Comparison of ENCODE assay signal across 13 cellular contexts in the genomic region with DNA sequence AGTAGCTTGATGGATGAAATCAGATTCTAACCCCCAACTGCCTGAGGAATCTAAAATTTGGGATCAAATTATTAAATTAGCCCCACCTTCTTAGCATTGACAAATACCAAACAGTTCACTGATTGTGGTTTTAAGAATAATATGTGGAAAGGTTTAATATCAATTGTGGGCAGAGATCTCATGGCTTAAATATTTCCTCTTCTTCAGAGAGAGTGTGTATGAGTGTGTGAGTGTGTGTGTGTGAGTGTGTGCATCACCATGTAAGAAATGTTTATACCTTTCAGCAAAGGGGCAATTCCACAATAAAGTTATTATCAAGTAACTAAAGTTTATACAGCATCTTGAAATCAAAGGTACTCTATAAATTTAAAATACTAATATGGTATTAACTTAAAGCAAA. TPM values are rescaled to one million over a fixed set of nuclear protein-coding genes. Genes with fewer than 3 reads are reported as not detected.
DNase-seq lines count a peak whose midpoint lies in the region; ATAC-seq and TF ChIP-seq lines count a peak whose summit lies in the region.
"Had no signal": no experiment of that assay in that cellular context is flagged by ENCODE, and none has a peak within 500 bp of the region (broad histone marks: within the 10 kb centered on the region; RNA-seq: fewer than 3 reads in every experiment).

No MANE protein-coding gene starts in this region.

- H3K27me3 ChIP-seq in BJ (ENCODE audit: control insufficient read depth, insufficient read depth, low read length) (no peaks in the 10 kb centered on the region), mammary epithelial cell (ENCODE audit: insufficient read depth, low read length) (no peaks in the 10 kb centered on the region), lower lobe of right lung (ENCODE audit: low read depth) (no peaks in the 10 kb centered on the region), colonic mucosa (no peaks in the 10 kb centered on the region)
- H3K27me3 ChIP-seq: SJCRH30 had no signal

- DNase-seq in BJ (ENCODE audit: low read depth) (peak; percentile 31), M059J (ENCODE audit: low read depth) (peak; percentile 75), mammary epithelial cell (peak; percentile 69), lower lobe of right lung (no peak), colonic mucosa (no peak)
- no peak for DNase-seq in activated CD4-positive, alpha-beta T cell treated with anti-CD3 and anti-CD28 coated beads, Interleukin-2, amount 10 ng/mL, durations not matched to agents 24 days and 14 days
- DNase-seq: activated CD4-positive, alpha-beta T cell treated with anti-CD3 and anti-CD28 coated beads, Interleukin-2, amount 50 U/mL, for 48 hours; amniotic stem cell; NCI-H2171 treated with DMSO at 0.1 percent for 48 hours; SJCRH30 had no signal

- H2AFZ ChIP-seq in mammary epithelial cell (ENCODE audit: low read depth, low read length): no peak overlapping the region

- in situ Hi-C loops in mammary epithelial cell (cut with MboI; ENCODE audit: low sequenced_read_pairs in 2 of 2): no loop called here

- peaks cover 4% of the 10 kb centered on the region for H4K20me1 ChIP-seq in mammary epithelial cell (ENCODE audit: insufficient read depth, low read length)

- POLR2A ChIA-PET in BJ (lab: Charles Lee): interaction anchor here (0.6 kb wide), 1 partner anchor 270 kb away, joined by 3 read pairs; no protein-coding TSS in a partner anchor

- peaks cover 10% of the 10 kb centered on the region for H3K36me3 Mint-ChIP-seq in activated CD4-positive, alpha-beta T cell treated with anti-CD3 and anti-CD28 coated beads, Interleukin-2, amount 10 ng/mL, durations not matched to agents 24 days and 14 days (ENCODE audit: low read depth)

- H3K9ac ChIP-seq in mammary epithelial cell (ENCODE audit: insufficient read depth, low read length) (peak overlapping the region; percentile 23), colonic mucosa (ENCODE audit: low read depth in 2 of 2, low read length in 2 of 2) (no peak overlapping the region)

- peaks cover 31% of the 10 kb centered on the region for H3K4me1 Mint-ChIP-seq in activated CD4-positive, alpha-beta T cell treated with anti-CD3 and anti-CD28 coated beads, Interleukin-2, amount 10 ng/mL, durations not matched to agents 24 days and 14 days

- H3K4me1 ChIP-seq in mammary epithelial cell (ENCODE audit: insufficient read depth, low read length): peaks cover 26% of the 10 kb centered on the region
- H3K4me1 ChIP-seq in lower lobe of right lung: peaks cover 45% of the 10 kb centered on the region
- H3K4me1 ChIP-seq in colonic mucosa: no peaks in the 10 kb centered on the region

- H3K9me3 Mint-ChIP-seq in activated CD4-positive, alpha-beta T cell treated with anti-CD3 and anti-CD28 coated beads, Interleukin-2, amount 10 ng/mL, durations not matched to agents 24 days and 14 days: no peaks in the 10 kb centered on the region

- H3K4me3 ChIP-seq in BJ (ENCODE audit: low read depth, low read length) (peak overlapping the region; percentile 16; the same call in 1 of the 2 replicates), mammary epithelial cell (replicated peaks in 1 of 3; ENCODE audit: insufficient read depth in 1 of 3, low read depth in 2 of 3, low read length in 3 of 3) (peak overlapping the region in 2 of 3 experiments; percentile 32 to 57), lower lobe of right lung (no peak overlapping the region), colonic mucosa (no peak overlapping the region)
- H3K4me3 ChIP-seq: SJCRH30, skin epidermis had no signal

- no peak overlapping the region for H3K27ac Mint-ChIP-seq in activated CD4-positive, alpha-beta T cell treated with anti-CD3 and anti-CD28 coated beads, Interleukin-2, amount 10 ng/mL, durations not matched to agents 24 days and 14 days

- no TSS peak for BruUV-seq in mammary epithelial cell (replicated peaks; lab: Mats Ljungman, UMichigan)

- H3K36me3 ChIP-seq in BJ (ENCODE audit: control insufficient read depth, insufficient read depth, low read length) (no peaks in the 10 kb centered on the region), mammary epithelial cell (ENCODE audit: insufficient read depth, low read length) (peaks cover 6% of the 10 kb centered on the region), lower lobe of right lung (no peaks in the 10 kb centered on the region), colonic mucosa (no peaks in the 10 kb centered on the region)
- H3K36me3 ChIP-seq: SJCRH30 had no signal

- ATAC-seq in lower lobe of right lung (no peak), GM19035 (IDR thresholded peaks at IDR 0.05; ENCODE audit: unreplicated experiment) (no peak), GM18520 (IDR thresholded peaks at IDR 0.05; ENCODE audit: unreplicated experiment) (no peak)

- peak overlapping the region; percentile 66 for H3K27ac ChIP-seq in mammary epithelial cell (ENCODE audit: insufficient read depth, low read depth, low read length)
- H3K27ac ChIP-seq in lower lobe of right lung: peak overlapping the region; percentile 24
- no peak overlapping the region for H3K27ac ChIP-seq in colonic mucosa
- H3K27ac ChIP-seq: SJCRH30, skin epidermis had no signal

- no peaks in the 10 kb centered on the region for H3K9me3 ChIP-seq in mammary epithelial cell (replicated peaks; ENCODE audit: insufficient read depth, low read length)
- no peaks in the 10 kb centered on the region for H3K9me3 ChIP-seq in lower lobe of right lung
- H3K9me3 ChIP-seq in colonic mucosa: no peaks in the 10 kb centered on the region
- H3K9me3 ChIP-seq: SJCRH30 had no signal

- dilution Hi-C loops in mammary epithelial cell (cut with HindIII; ENCODE audit: low sequenced_read_pairs): loop anchor here (5.0 kb wide), 1 partner anchor 83 kb away; no protein-coding TSS in a partner anchor

- peaks cover 81% of the 10 kb centered on the region for H3K79me2 ChIP-seq in mammary epithelial cell (ENCODE audit: insufficient read depth, low read length)

- intact Hi-C loops in mammary epithelial cell (cut with micrococcal nuclease): no loop called here
- intact Hi-C loops in lower lobe of right lung (cut with DNase I): no loop called here
- intact Hi-C loops in colonic mucosa (cut with DNase I): no loop called here
- intact Hi-C loops in activated CD4-positive, alpha-beta T cell treated with anti-CD3 and anti-CD28 coated beads, Interleukin-2, amount 10 ng/mL, durations not matched to agents 24 days and 14 days (cut with micrococcal nuclease): no loop called here

- CTCF ChIA-PET in BJ (lab: Yijun Ruan, JAX) (no interaction called here), mammary epithelial cell (lab: Charles Lee; ENCODE audit: low non-redundant PET) (no interaction called here)

- TF ChIP-seq CTCF in BJ (IDR thresholded peaks at IDR 0.05; ENCODE audit: insufficient read depth, low read depth, low read length): no peak
- TF ChIP-seq CTCF in mammary epithelial cell (conservative IDR thresholded peaks at IDR 0.05 in 1 of 2, IDR thresholded peaks at IDR 0.05 in 1 of 2; ENCODE audit: extremely low read depth in 1 of 2, insufficient read depth in 1 of 2, low read depth in 1 of 2, low read length in 2 of 2): no peak
- TF ChIP-seq CTCF in lower lobe of right lung (IDR thresholded peaks at IDR 0.05): no peak
- no peak for TF ChIP-seq CTCF in colonic mucosa (IDR thresholded peaks at IDR 0.05)

- H3K27me3 Mint-ChIP-seq in activated CD4-positive, alpha-beta T cell treated with anti-CD3 and anti-CD28 coated beads, Interleukin-2, amount 10 ng/mL, durations not matched to agents 24 days and 14 days: no peaks in the 10 kb centered on the region

- peak overlapping the region; percentile 78 for H3K4me2 ChIP-seq in mammary epithelial cell (ENCODE audit: insufficient read depth, low read depth, low read length)

- no peak overlapping the region for H3K4me3 Mint-ChIP-seq in activated CD4-positive, alpha-beta T cell treated with anti-CD3 and anti-CD28 coated beads, Interleukin-2, amount 10 ng/mL, durations not matched to agents 24 days and 14 days

RNA-seq across cellular contexts. Expression of a gene that starts 3.2 kb away (rescaled TPM):
- polyA plus RNA-seq in BJ (2011; rRNA removed): 18.8 and 38.5 TPM in 2 replicates
- polyA minus RNA-seq in BJ (2011; rRNA and poly(A)+ RNA removed): 48.1 and 52.1 TPM in 2 replicates
- total RNA-seq in M059J (2014; rRNA removed; shearing (Covaris generic)): 43.3 and 68.7 TPM in 2 replicates
- total RNA-seq in mammary epithelial cell: 10 to 100 TPM; 68.7 to 93.7 TPM
- polyA plus RNA-seq in mammary epithelial cell: 33.2 TPM
- 86.5 TPM for polyA minus RNA-seq in mammary epithelial cell
- 39.6 TPM for total RNA-seq in lower lobe of right lung
- 10 to 100 TPM; 10.6 to 18.6 TPM for total RNA-seq in colonic mucosa
- total RNA-seq in activated CD4-positive, alpha-beta T cell treated with anti-CD3 and anti-CD28 coated beads, Interleukin-2, amount 10 ng/mL, durations not matched to agents 24 days and 14 days: 10.3 and 11.3 TPM in 2 replicates

Comparison
In these comparisons a context has a peak if more than half of its experiments do, and no peak if none do; other contexts are left out.
1. DNase-seq: peak in BJ (single experiment), M059J (single experiment) and mammary epithelial cell (single experiment); none in lower lobe of right lung (single experiment), colonic mucosa (single experiment) and activated CD4-positive, alpha-beta T cell treated with anti-CD3 and anti-CD28 coated beads, Interleukin-2, amount 10 ng/mL, durations not matched to agents 24 days and 14 days (single experiment).
2. H3K4me3 ChIP-seq: peak in BJ (single experiment) and mammary epithelial cell (2 of 3); none in lower lobe of right lung (single experiment) and colonic mucosa (single experiment).